9 cellular contexts compared by ENCODE assay signal in genomic region chr22:28801845-28802594, GRCh38. TPM values are rescaled to one million over a fixed set of nuclear protein-coding genes. Genes with fewer than 3 reads are reported as not detected.
DNase-seq lines count a peak whose midpoint lies in the region; ATAC-seq, FAIRE-seq and TF ChIP-seq lines count a peak whose summit lies in the region.
"Had no signal": no experiment of that assay in that cellular context is flagged by ENCODE, and none has a peak within 500 bp of the region (broad histone marks: within the 10 kb centered on the region; RNA-seq: fewer than 3 reads in every experiment).

No MANE protein-coding gene starts in this region.

- peak overlapping the region; percentile 97 for H3K27ac Mint-ChIP-seq in Calu3 (ENCODE audit: unreplicated experiment)
- H3K27ac Mint-ChIP-seq in nephron progenitor cell = peak overlapping the region; percentile 64

- DNase-seq in Calu3 = peak; percentile 41
- peak; percentile 75 for DNase-seq in MM.1S
- DNase-seq in bronchial epithelial cell (ENCODE audit: low read depth) = peak; percentile 20
- no peak for DNase-seq in nephron progenitor cell
- no peak for DNase-seq in A673 (ENCODE audit: low spot score)
- DNase-seq in frontal cortex (ENCODE audit: low spot score in 2 of 2) = no peak

- intact Hi-C loops in Calu3 (cut with micrococcal nuclease; ENCODE audit: unreplicated experiment) = no loop called here
- intact Hi-C loops in A673 (cut with micrococcal nuclease; ENCODE audit: unreplicated experiment) = no loop called here

- peak overlapping the region; percentile 76 for H3K4me2 ChIP-seq in MM.1S (ENCODE audit: low read depth, low read length)

- H3F3A ChIP-seq in MM.1S (ENCODE audit: insufficient read depth, low read length) = peaks cover 57% of the 10 kb centered on the region

- H3K9me2 ChIP-seq in MM.1S (replicated peaks; ENCODE audit: insufficient read depth, low read length) = no peaks in the 10 kb centered on the region

- H3K36me3 Mint-ChIP-seq in Calu3 (ENCODE audit: insufficient read depth, unreplicated experiment) = peaks cover 62% of the 10 kb centered on the region
- peaks cover 16% of the 10 kb centered on the region for H3K36me3 Mint-ChIP-seq in nephron progenitor cell (ENCODE audit: low read depth)

- H3K4me1 Mint-ChIP-seq in Calu3 (ENCODE audit: low read depth, unreplicated experiment) (peaks cover 23% of the 10 kb centered on the region), nephron progenitor cell (peaks cover 33% of the 10 kb centered on the region)

- POLR2A ChIA-PET in A673 (lab: Charles Lee; ENCODE audit: low non-redundant PET) = interaction anchor here (0.7 kb wide), 1 partner anchor 123 kb away, joined by 3 read pairs; the partner anchor contains the start of gene TTC28

- H3K4me3 ChIP-seq in MM.1S (ENCODE audit: low read length) = peak overlapping the region; percentile 52
- peak overlapping the region; percentile 84 for H3K4me3 ChIP-seq in bronchial epithelial cell (ENCODE audit: low read depth, low read length)
- no peak overlapping the region for H3K4me3 ChIP-seq in A673 (ENCODE audit: low read depth, low read length, poor library complexity, severe bottlenecking)

- ATAC-seq in HG03175 (IDR thresholded peaks at IDR 0.05; ENCODE audit: unreplicated experiment) (no peak), HG03095 (IDR thresholded peaks at IDR 0.05; ENCODE audit: unreplicated experiment) (no peak)
- ATAC-seq: foreskin keratinocyte had no signal

- peak overlapping the region; percentile 100 for H3K9ac ChIP-seq in MM.1S (ENCODE audit: low read length)

- peaks cover 59% of the 10 kb centered on the region for H3K79me2 ChIP-seq in MM.1S (ENCODE audit: low read length)

- H3K36me3 ChIP-seq in MM.1S (replicated peaks; ENCODE audit: insufficient read depth, low read length) = peaks cover 3% of the 10 kb centered on the region; the same call in 1 of the 2 replicates
- H3K36me3 ChIP-seq in bronchial epithelial cell (ENCODE audit: control insufficient read depth, insufficient read depth, low read length) = peaks cover 11% of the 10 kb centered on the region
- H3K36me3 ChIP-seq in A673 (ENCODE audit: insufficient read depth, low read length, poor library complexity, severe bottlenecking) = peaks cover 20% of the 10 kb centered on the region

- H3K27me3 ChIP-seq in MM.1S (replicated peaks; ENCODE audit: insufficient read depth, low read length) (no peaks in the 10 kb centered on the region), bronchial epithelial cell (ENCODE audit: control insufficient read depth, insufficient read depth, low read length) (no peaks in the 10 kb centered on the region), A673 (replicated peaks; ENCODE audit: insufficient read depth, low read depth, low read length, poor library complexity) (no peaks in the 10 kb centered on the region)
- H3K27me3 ChIP-seq: foreskin keratinocyte had no signal

- H3K27me3 Mint-ChIP-seq in Calu3 (ENCODE audit: unreplicated experiment) (no peaks in the 10 kb centered on the region), nephron progenitor cell (ENCODE audit: low read depth, poor library complexity) (no peaks in the 10 kb centered on the region)

- H3K9me3 Mint-ChIP-seq in Calu3 (ENCODE audit: low read depth, unreplicated experiment) (no peaks in the 10 kb centered on the region), nephron progenitor cell (no peaks in the 10 kb centered on the region)

- H3K4me3 Mint-ChIP-seq in Calu3 (ENCODE audit: low read depth, unreplicated experiment) (peak overlapping the region; percentile 83), nephron progenitor cell (peak overlapping the region; percentile 69)

- H3K9me3 ChIP-seq in MM.1S (replicated peaks; ENCODE audit: insufficient read depth, low read length) (no peaks in the 10 kb centered on the region), A673 (ENCODE audit: low read depth, low read length, poor library complexity, severe bottlenecking) (no peaks in the 10 kb centered on the region)

- peaks cover 20% of the 10 kb centered on the region for H3K4me1 ChIP-seq in MM.1S (ENCODE audit: low read length)
- peaks cover 12% of the 10 kb centered on the region for H3K4me1 ChIP-seq in A673 (ENCODE audit: insufficient read depth, low read length, poor library complexity, severe bottlenecking)

- no peak overlapping the region for H2AFZ ChIP-seq in MM.1S (ENCODE audit: low read length)

- FAIRE-seq in bronchial epithelial cell (lab: Jason Lieb, UNC) = no peak
- no peak for FAIRE-seq in frontal cortex (lab: Jason Lieb, UNC)

- BruUV-seq in Calu3 (replicated peaks; lab: Mats Ljungman, UMichigan) = no TSS peak
- BruUV-seq in A673 (replicated peaks; lab: Mats Ljungman, UMichigan) = no TSS peak

- no peaks in the 10 kb centered on the region for H4K20me1 ChIP-seq in MM.1S (ENCODE audit: insufficient read depth, low read length)

- H3K27ac ChIP-seq in MM.1S (ENCODE audit: low read length) (peak overlapping the region; percentile 96), A673 (ENCODE audit: low read depth, low read length, poor library complexity, severe bottlenecking) (no peak overlapping the region)

- CTCF ChIA-PET in Calu3 (lab: Charles Lee) = interaction anchor here (0.7 kb wide), 3 partner anchors 44 to 572 kb away, joined by 3 to 4 read pairs (median 3); no protein-coding TSS in a partner anchor
- CTCF ChIA-PET in A673 (lab: Charles Lee) = interaction anchor here (1.6 kb wide), 1 partner anchor 202 kb away, joined by 5 read pairs; no protein-coding TSS in a partner anchor

- TF ChIP-seq CTCF in Calu3 (IDR thresholded peaks at IDR 0.05; ENCODE audit: unreplicated experiment) = no peak
- no peak for TF ChIP-seq CTCF in MM.1S (IDR thresholded peaks at IDR 0.05; ENCODE audit: low read length)
- no peak for TF ChIP-seq CTCF in bronchial epithelial cell (IDR thresholded peaks at IDR 0.05; ENCODE audit: insufficient read depth, low read length, severe bottlenecking)
- TF ChIP-seq CTCF in nephron progenitor cell (IDR thresholded peaks at IDR 0.05) = no peak
- TF ChIP-seq CTCF in A673 (conservative IDR thresholded peaks at IDR 0.05; ENCODE audit: low read depth, low read length) = no peak

RNA-seq across cellular contexts. Expression of gene XBP1, which starts 1.7 kb away (rescaled TPM):
- total RNA-seq in Calu3 (2022) (179 and 192 TPM in 2 replicates), bronchial epithelial cell (225 and 250 TPM in 2 replicates), A673 (2021) (65.4 and 66.3 TPM in 2 replicates), frontal cortex (45.2 TPM)

RNA-seq across cellular contexts. Expression of gene CCDC117, which starts 29.5 kb away (rescaled TPM):
- total RNA-seq in Calu3 (2022) (25.4 and 27.0 TPM in 2 replicates), bronchial epithelial cell (8.4 and 9.2 TPM in 2 replicates), A673 (2021) (30.8 and 33.5 TPM in 2 replicates), frontal cortex (27.3 TPM)

Comparison
In these comparisons a context has a peak if more than half of its experiments do, and no peak if none do; other contexts are left out.
1. DNase-seq: peak in Calu3 (single experiment), MM.1S (single experiment) and bronchial epithelial cell (single experiment); none in nephron progenitor cell (single experiment), A673 (single experiment) and frontal cortex (0 of 2).